In the genomic region with DNA sequence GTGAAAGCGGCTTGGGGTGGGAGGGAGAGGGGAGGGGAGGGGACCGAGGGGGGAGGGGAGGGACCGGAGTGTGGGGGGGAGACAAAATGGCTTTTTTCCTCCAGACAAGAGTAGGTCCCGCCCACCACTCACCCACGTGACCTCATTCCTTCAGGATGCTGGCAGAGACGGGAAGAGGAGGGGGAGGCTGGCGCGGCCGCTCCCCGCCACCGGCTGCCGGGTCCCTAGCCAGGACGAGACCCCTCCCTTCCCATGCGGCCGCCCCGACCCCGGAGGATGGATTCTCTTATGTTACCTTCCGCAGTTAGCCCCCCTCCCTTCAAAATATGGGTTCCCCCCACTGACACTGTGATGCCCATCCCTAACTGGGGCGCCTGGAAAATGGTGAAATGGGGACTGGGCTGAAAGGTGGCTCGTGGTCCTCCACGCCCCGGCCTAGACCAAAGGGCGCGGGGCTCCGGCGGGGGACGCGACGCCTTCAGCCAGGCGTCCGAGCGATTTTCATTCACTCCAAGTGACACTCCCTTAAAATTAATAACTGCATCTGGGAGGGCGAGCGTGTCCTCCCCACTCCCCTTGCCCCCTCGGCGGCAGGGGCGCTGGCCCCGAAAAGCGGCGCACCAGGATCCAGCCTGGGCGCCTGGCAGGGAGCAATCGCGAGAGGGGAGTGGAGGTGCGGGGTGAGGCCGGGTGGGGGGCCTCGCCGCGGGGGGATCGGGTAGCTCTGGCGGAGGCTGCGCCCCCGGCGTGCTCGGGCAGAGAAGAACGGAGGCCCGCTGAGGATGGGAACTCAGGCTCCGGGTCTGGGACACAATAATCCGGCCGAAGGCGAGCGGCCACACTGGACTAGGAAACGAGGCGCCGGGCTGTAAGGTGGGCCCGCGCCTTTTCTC, we compare ENCODE assay signal across 8 cellular contexts. TPM values are rescaled to one million over a fixed set of nuclear protein-coding genes. Genes with fewer than 3 reads are reported as not detected.
DNase-seq lines count a peak whose midpoint lies in the region; ATAC-seq and TF ChIP-seq lines count a peak whose summit lies in the region.

Gene PCGF2, minus strand, starts transcription at position 8 of the 893 bp plus-strand sequence. CDS start 7,934 bp downstream, outside the sequence.

- H3K4me1 ChIP-seq in CD8-positive, alpha-beta T cell (ENCODE audit: insufficient read depth, low read length) = peaks cover 55% of the 10 kb centered on the region
- peaks cover 48% of the 10 kb centered on the region for H3K4me1 ChIP-seq in OCI-LY1 (ENCODE audit: insufficient read depth, low read length, severe bottlenecking)
- peaks cover 25 to 29% of the 10 kb centered on the region in 2 donors for H3K4me1 ChIP-seq in gastrocnemius medialis

- in situ Hi-C loops in gastrocnemius medialis (cut with MboI; ENCODE audit: low sequenced_read_pairs in 4 of 4) = no loop called here

- ATAC-seq in CD8-positive, alpha-beta T cell = no peak
- peak in 1 of 2 donors; percentile 10 for ATAC-seq in gastrocnemius medialis

- peak within 1 kb of the TSS; percentile 69 for H3K4me3 Mint-ChIP-seq in CD8-positive, alpha-beta T cell
- H3K4me3 Mint-ChIP-seq in immature natural killer cell = peak within 1 kb of the TSS; percentile 37 to 77 (median 57)

- H3K4me3 ChIP-seq in CD8-positive, alpha-beta T cell (ENCODE audit: low read depth, low read length) = peak within 1 kb of the TSS; percentile 37
- H3K4me3 ChIP-seq in OCI-LY1 (ENCODE audit: low read depth, low read length, poor library complexity, severe bottlenecking) (peak within 1 kb of the TSS; percentile 60), cardiac fibroblast (replicated peaks in 1 of 2; ENCODE audit: low read depth in 2 of 2, low read length in 2 of 2) (peak within 1 kb of the TSS; percentile 92 to 98), gastrocnemius medialis (peak within 1 kb of the TSS; percentile 55 to 70 (median 64))

- H3K36me3 ChIP-seq in CD8-positive, alpha-beta T cell (ENCODE audit: insufficient read depth, low read length) = no peaks in the 10 kb centered on the region
- H3K36me3 ChIP-seq in OCI-LY1 (ENCODE audit: insufficient read depth, low read length) (peaks cover under 1% of the 10 kb centered on the region; the same call in 1 of the 2 replicates), gastrocnemius medialis (no peaks in the 10 kb centered on the region)

- H3K4me1 Mint-ChIP-seq in CD8-positive, alpha-beta T cell (ENCODE audit: low read depth) = peaks cover 50% of the 10 kb centered on the region
- H3K4me1 Mint-ChIP-seq in immature natural killer cell = peaks cover 45 to 53% of the 10 kb centered on the region in 2 donors

- no peak within 1 kb of the TSS for H3K27ac Mint-ChIP-seq in CD8-positive, alpha-beta T cell
- no peak within 1 kb of the TSS for H3K27ac Mint-ChIP-seq in immature natural killer cell

- peak within 1 kb of the TSS; percentile 43 for H3K9ac ChIP-seq in OCI-LY1 (ENCODE audit: low read length)

- H3K27ac ChIP-seq in CD8-positive, alpha-beta T cell (ENCODE audit: low read depth, low read length) = no peak within 1 kb of the TSS
- no peak within 1 kb of the TSS for H3K27ac ChIP-seq in OCI-LY1 (ENCODE audit: low read depth, low read length, poor library complexity, severe bottlenecking)
- peak within 1 kb of the TSS; percentile 78 to 96 (median 80) for H3K27ac ChIP-seq in gastrocnemius medialis

- peak in 1 of 7 experiments; percentile 37 for DNase-seq in CD8-positive, alpha-beta T cell
- DNase-seq in HT-29 (ENCODE audit: low spot score) (peak; percentile 92), cardiac fibroblast (ENCODE audit: low read depth in 2 of 2) (peak; percentile 90 to 92), immature natural killer cell (no peak), gastrocnemius medialis (peak; percentile 63 to 72), CD1c-positive myeloid dendritic cell (ENCODE audit: extremely low spot score) (no peak)
- no peak for DNase-seq in stimulated activated CD4-positive, alpha-beta T cell treated with anti-CD3 and anti-CD28 coated beads, Interleukin-4, amount 100 ng/mL, for 24 hours

- peak; percentile 8 to 54 for TF ChIP-seq POLR2A in gastrocnemius medialis (IDR thresholded peaks at IDR 0.05)

- CTCF ChIA-PET in CD8-positive, alpha-beta T cell (lab: Charles Lee) = interaction anchor here (1.2 kb wide), 1 partner anchor 71 kb away, joined by 4 read pairs; no protein-coding TSS in a partner anchor

- no peaks in the 10 kb centered on the region for H3K9me2 ChIP-seq in OCI-LY1 (ENCODE audit: low read depth, low read length)

- intact Hi-C loops in CD8-positive, alpha-beta T cell (cut with DNase I, micrococcal nuclease) = no loop called here
- intact Hi-C loops in gastrocnemius medialis (cut with DNase I; ENCODE audit: low total_unique reads) = no loop called here

- H3K79me2 ChIP-seq in OCI-LY1 (ENCODE audit: insufficient read depth, low read length) = peaks cover 7% of the 10 kb centered on the region

- peaks cover 29% of the 10 kb centered on the region for H3K27me3 ChIP-seq in CD8-positive, alpha-beta T cell (ENCODE audit: insufficient read depth, low read length)
- peaks cover 5% of the 10 kb centered on the region; the same call in 1 of the 2 replicates for H3K27me3 ChIP-seq in OCI-LY1 (ENCODE audit: insufficient read depth, low read length)
- peaks cover 32 to 36% (median 34%) of the 10 kb centered on the region in 3 donors for H3K27me3 ChIP-seq in gastrocnemius medialis

- no peaks in the 10 kb centered on the region for H4K20me1 ChIP-seq in OCI-LY1 (ENCODE audit: insufficient read depth, low read length)

- no peaks in the 10 kb centered on the region for H3K9me3 Mint-ChIP-seq in CD8-positive, alpha-beta T cell
- H3K9me3 Mint-ChIP-seq in immature natural killer cell = peaks cover 0 to 3% (median 0%) of the 10 kb centered on the region in 6 donors

- peak within 1 kb of the TSS; percentile 67 for H3K4me2 ChIP-seq in OCI-LY1 (ENCODE audit: low read length)

- no peak for TF ChIP-seq CTCF in CD8-positive, alpha-beta T cell (IDR thresholded peaks at IDR 0.05)
- TF ChIP-seq CTCF in OCI-LY1 (IDR thresholded peaks at IDR 0.05; ENCODE audit: low read length) (no peak), cardiac fibroblast (IDR thresholded peaks at IDR 0.05; ENCODE audit: low read depth, low read length) (no peak), gastrocnemius medialis (IDR thresholded peaks at IDR 0.05 in 4 of 5, conservative IDR thresholded peaks at IDR 0.05 in 1 of 5) (no peak)

- H3F3A ChIP-seq in OCI-LY1 (ENCODE audit: insufficient read depth, low read length) = 0 out of 2 replicates have a peak, but pooled peaks cover 4% of the 10 kb centered on the region

- no peaks in the 10 kb centered on the region for H3K9me3 ChIP-seq in CD8-positive, alpha-beta T cell (ENCODE audit: low read length)
- no peaks in the 10 kb centered on the region for H3K9me3 ChIP-seq in OCI-LY1 (ENCODE audit: low read length)
- no peaks in the 10 kb centered on the region for H3K9me3 ChIP-seq in gastrocnemius medialis

- peaks cover 37% of the 10 kb centered on the region for H3K27me3 Mint-ChIP-seq in CD8-positive, alpha-beta T cell (ENCODE audit: low read depth)
- peaks cover 42 to 57% (median 49%) of the 10 kb centered on the region in 3 donors for H3K27me3 Mint-ChIP-seq in immature natural killer cell (ENCODE audit: low read depth in 3 of 3)

- POLR2A ChIA-PET in CD8-positive, alpha-beta T cell (lab: Charles Lee) = no interaction called here

- no peak within 1 kb of the TSS for H2AFZ ChIP-seq in OCI-LY1 (ENCODE audit: low read length)

- peaks cover 11% of the 10 kb centered on the region for H3K36me3 Mint-ChIP-seq in CD8-positive, alpha-beta T cell
- peaks cover 0 to 4% (median under 1%) of the 10 kb centered on the region in 3 donors for H3K36me3 Mint-ChIP-seq in immature natural killer cell

RNA-seq across cellular contexts. Expression of gene PCGF2, which starts in this region (rescaled TPM):
- not detected for total RNA-seq in CD8-positive, alpha-beta T cell
- 8.7 and 18.9 TPM in 2 replicates for total RNA-seq in HT-29 (2014; rRNA removed; shearing (Covaris generic))
- polyA plus RNA-seq in immature natural killer cell = not detected
- 1 to 10 TPM; 1.3 to 4.0 (median 1.6) TPM for total RNA-seq in gastrocnemius medialis

Comparison
In these comparisons a context has a peak if more than half of its experiments do, and no peak if none do; other contexts are left out.
1. DNase-seq: peak in HT-29 (single experiment), cardiac fibroblast (2 of 2) and gastrocnemius medialis (2 of 2); none in immature natural killer cell (0 of 3), CD1c-positive myeloid dendritic cell (single experiment) and stimulated activated CD4-positive, alpha-beta T cell treated with anti-CD3 and anti-CD28 coated beads, Interleukin-4, amount 100 ng/mL, for 24 hours (single experiment).
2. H3K27ac ChIP-seq: peak in gastrocnemius medialis (4 of 4); none in CD8-positive, alpha-beta T cell (single experiment) and OCI-LY1 (single experiment).
3. H3K4me3 ChIP-seq: peak in every context shown above with its lines; median percentile 95 in cardiac fibroblast; 64 in gastrocnemius medialis; 60 in OCI-LY1; 37 in CD8-positive, alpha-beta T cell.